ENCODE assay signal across 11 cellular contexts in the genomic region with DNA sequence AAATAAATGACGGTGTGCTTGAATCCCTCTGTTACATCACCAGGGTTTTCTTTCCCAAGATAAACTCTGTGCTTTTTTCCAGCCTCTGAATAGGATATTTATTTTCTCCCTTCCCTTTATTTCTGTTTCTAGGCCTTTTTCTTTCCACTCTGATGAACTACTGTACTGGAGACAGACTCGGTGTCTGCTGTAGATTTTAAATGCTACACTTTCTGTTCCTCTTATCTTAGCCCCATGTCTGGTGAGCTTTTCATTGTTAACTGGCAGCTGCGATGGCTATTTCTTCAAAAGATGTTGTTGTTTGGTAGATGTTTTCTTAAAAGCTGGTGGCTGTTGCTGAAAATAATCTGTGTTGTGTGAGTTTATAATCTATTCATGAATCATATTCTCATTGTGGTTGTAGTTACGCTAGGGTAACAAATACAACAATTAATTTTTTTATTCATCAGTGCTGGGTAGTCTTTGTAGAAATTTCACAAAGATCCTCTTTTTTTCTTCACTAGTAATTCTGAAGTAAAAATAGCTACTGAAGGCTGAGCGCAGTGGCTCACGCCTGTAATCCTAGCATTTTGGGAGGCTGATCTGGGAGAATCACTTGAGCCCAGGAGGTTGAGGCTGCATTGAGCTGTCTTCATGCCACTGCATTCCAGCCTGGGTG. TPM values are rescaled to one million over a fixed set of nuclear protein-coding genes. Genes with fewer than 3 reads are reported as not detected.
DNase-seq lines count a peak whose midpoint lies in the region; ATAC-seq, FAIRE-seq and TF ChIP-seq lines count a peak whose summit lies in the region.
"Had no signal": no experiment of that assay in that cellular context is flagged by ENCODE, and none has a peak within 500 bp of the region (broad histone marks: within the 10 kb centered on the region; RNA-seq: fewer than 3 reads in every experiment).

No MANE protein-coding gene starts in this region.

- H3K79me2 ChIP-seq in GM12878 (ENCODE audit: control insufficient read depth, insufficient read depth, low read length): peaks cover 16% of the 10 kb centered on the region
- H3K79me2 ChIP-seq in PC-9 (ENCODE audit: low read depth): no peaks in the 10 kb centered on the region; the same call in 1 of the 2 replicates

- H3K9me2 ChIP-seq in PC-9 (ENCODE audit: insufficient read depth): no peaks in the 10 kb centered on the region

- peak overlapping the region in 2 of 10 experiments; percentile 13; a peak in 1 of 20 replicates for H3K4me3 ChIP-seq in BLaER1 treated with 17β-estradiol and CSF1 and Interleukin-3, amounts not matched to agents 10 nM and 100 nM
- H3K4me3 ChIP-seq in GM12878 (no peak overlapping the region), PC-9 (no peak overlapping the region)

- no peaks in the 10 kb centered on the region for H3K27me3 ChIP-seq in BLaER1 treated with 17β-estradiol and CSF1 and Interleukin-3, amounts not matched to agents 10 nM and 100 nM
- H3K27me3 ChIP-seq in GM12878 (replicated peaks in 1 of 2; ENCODE audit: control insufficient read depth in 2 of 2, insufficient read depth in 2 of 2, low read length in 1 of 2): no peaks in the 10 kb centered on the region
- no peaks in the 10 kb centered on the region for H3K27me3 ChIP-seq in PC-9 (ENCODE audit: insufficient read depth, low read depth)

- SMC1A ChIA-PET in GM12878 (lab: Charles Lee; ENCODE audit: uncharacterized antibody, unreplicated experiment): interaction anchor here (1.0 to 2.3 kb wide), 10 partner anchors 10 to 110 kb away, joined by 3 to 23 read pairs (median 4); no protein-coding TSS in a partner anchor

- in situ Hi-C loops in GM12878 (cut with MboI): no loop called here

- WGBS in GM12878 (ENCODE audit: insufficient coverage, insufficient replicate concordance, low lambda C conversion rate, missing lambda C conversion rate): 18% methylated on average over 6 of the region's 6 CpGs

- no peak for DNase-seq in GM12878 (ENCODE audit: low read depth, low spot score)
- no peak for DNase-seq in PC-9
- no peak for DNase-seq in NCI-H524 (lab: John Stamatoyannopoulos, UW)
- DNase-seq in occipital lobe (lab: John Stamatoyannopoulos, UW): no peak
- DNase-seq in NCI-H2227 treated with DMSO at 0.1 percent for 48 hours (lab: John Stamatoyannopoulos, UW): no peak
- DNase-seq: activated naive CD4-positive, alpha-beta T cell treated with anti-CD3 and anti-CD28 coated beads for 36 hours; mesenchymal stem cell; NCI-H1105 had no signal

- H2AFZ ChIP-seq in GM12878 (ENCODE audit: control insufficient read depth, low read depth, low read length) (no peak overlapping the region), PC-9 (no peak overlapping the region)

- H4K20me1 ChIP-seq in BLaER1 treated with 17β-estradiol and CSF1 and Interleukin-3, amounts not matched to agents 10 nM and 100 nM: peaks cover 6 to 97% (median 62%) of the 10 kb centered on the region in 11 experiments; a peak in 19 of 22 replicates
- no peaks in the 10 kb centered on the region for H4K20me1 ChIP-seq in GM12878 (ENCODE audit: control insufficient read depth, insufficient read depth)
- H4K20me1 ChIP-seq in PC-9 (ENCODE audit: insufficient read depth): peaks cover 9% of the 10 kb centered on the region; the same call in 1 of the 2 replicates

- H3K4me2 ChIP-seq in BLaER1 treated with 17β-estradiol and CSF1 and Interleukin-3, amounts not matched to agents 10 nM and 100 nM: peak overlapping the region in 10 of 11 experiments; percentile 24 to 88 (median 68); a peak in 18 of 22 replicates
- H3K4me2 ChIP-seq in GM12878 (ENCODE audit: control insufficient read depth, insufficient read depth): peak overlapping the region; percentile 39
- no peak overlapping the region for H3K4me2 ChIP-seq in PC-9

- no peaks in the 10 kb centered on the region for H3F3A ChIP-seq in PC-9 (ENCODE audit: insufficient read depth, low read depth)

- peak; percentile 39 to 47; a peak in 1 of 4 replicates for TF ChIP-seq EP300 in GM12878 (IDR thresholded peaks at IDR 0.05; ENCODE audit: borderline replicate concordance in 1 of 2, control insufficient read depth in 1 of 2, low read depth in 2 of 2, low read length in 2 of 2)

- RAD21 ChIA-PET in GM12878 (lab: Charles Lee; ENCODE audit: unreplicated experiment): interaction anchor here (0.9 to 1.5 kb wide), 9 partner anchors 10 to 67 kb away, joined by 3 to 15 read pairs (median 3); partner anchors contain the start of gene SCAANT1

- POLR2A ChIA-PET in GM12878 (lab: Charles Lee) (interaction anchor here (0.6 to 3.0 kb wide), 5 partner anchors 10 to 90 kb away, joined by 3 to 15 read pairs (median 3); partner anchors contain the start of gene SCAANT1), PC-9 (lab: Charles Lee; ENCODE audit: unreplicated experiment) (no interaction called here)

- intact Hi-C loops in GM12878 (cut with micrococcal nuclease; ENCODE audit: unreplicated experiment) (no loop called here), PC-9 (cut with micrococcal nuclease; ENCODE audit: unreplicated experiment) (no loop called here)

- H3K9ac ChIP-seq in BLaER1 treated with 17β-estradiol and CSF1 and Interleukin-3, amounts not matched to agents 10 nM and 100 nM: peak overlapping the region; percentile 10 to 74 (median 55); a peak in 17 of 22 replicates
- no peak overlapping the region for H3K9ac ChIP-seq in GM12878 (ENCODE audit: control insufficient read depth, insufficient read depth, low read length)

- peaks cover 24 to 84% (median 63%) of the 10 kb centered on the region in 11 experiments for H3K36me3 ChIP-seq in BLaER1 treated with 17β-estradiol and CSF1 and Interleukin-3, amounts not matched to agents 10 nM and 100 nM
- peaks cover 0 to 9% of the 10 kb centered on the region in 2 experiments for H3K36me3 ChIP-seq in GM12878 (ENCODE audit: control insufficient read depth in 2 of 2, insufficient read depth in 2 of 2, low read length in 1 of 2)
- no peaks in the 10 kb centered on the region for H3K36me3 ChIP-seq in PC-9 (ENCODE audit: low read depth)

- FAIRE-seq in GM12878 (lab: Jason Lieb, UNC): peak; percentile 57

- H3K9me3 ChIP-seq in BLaER1 treated with 17β-estradiol and CSF1 and Interleukin-3, amounts not matched to agents 10 nM and 100 nM (replicated peaks in 1 of 11): peaks cover 0 to 5% (median 0%) of the 10 kb centered on the region in 11 experiments; a peak in 2 of 22 replicates
- H3K9me3 ChIP-seq in GM12878 (replicated peaks; ENCODE audit: control insufficient read depth, insufficient read depth, low read length): no peaks in the 10 kb centered on the region
- no peaks in the 10 kb centered on the region for H3K9me3 ChIP-seq in PC-9 (ENCODE audit: insufficient read depth, low read depth)

- no peak for TF ChIP-seq POLR2A in GM12878 (IDR thresholded peaks at IDR 0.05; ENCODE audit: low read depth, low read length)

- no peak for TF ChIP-seq CTCF in GM12878 (IDR thresholded peaks at IDR 0.05 in 2 of 3, conservative IDR thresholded peaks at IDR 0.05 in 1 of 3; ENCODE audit: control insufficient read depth in 2 of 3, extremely low read depth in 1 of 3, insufficient read depth in 1 of 3, low read depth in 3 of 3, low read length in 3 of 3)
- TF ChIP-seq CTCF in PC-9 (conservative IDR thresholded peaks at IDR 0.05): no peak

- CTCF ChIA-PET in GM12878 (lab: Yijun Ruan, JAX) (interaction anchor here (0.6 to 1.9 kb wide), 10 partner anchors 8 to 67 kb away, joined by 3 to 7 read pairs (median 4); partner anchors contain the start of gene SCAANT1), PC-9 (lab: Charles Lee) (no interaction called here)

- H3K27ac ChIP-seq in BLaER1 treated with 17β-estradiol and CSF1 and Interleukin-3, amounts not matched to agents 10 nM and 100 nM: peak overlapping the region; percentile 9 to 86 (median 73); a peak in 20 of 22 replicates
- H3K27ac ChIP-seq in GM12878 (ENCODE audit: control insufficient read depth, insufficient read depth) (no peak overlapping the region; the same call in 1 of the 2 replicates), PC-9 (no peak overlapping the region)

- BruUV-seq in GM12878 (replicated peaks; lab: Mats Ljungman, UMichigan): no TSS peak
- BruUV-seq in PC-9 (replicated peaks; lab: Mats Ljungman, UMichigan): no TSS peak

- TF ChIP-seq RAD21 in GM12878 (IDR thresholded peaks at IDR 0.05; ENCODE audit: insufficient read depth, low read depth, low read length): no peak

- H3K4me1 ChIP-seq in BLaER1 treated with 17β-estradiol and CSF1 and Interleukin-3, amounts not matched to agents 10 nM and 100 nM: peaks cover 35 to 99% (median 66%) of the 10 kb centered on the region in 10 experiments
- H3K4me1 ChIP-seq in GM12878 (ENCODE audit: control insufficient read depth, insufficient read depth, low read length) (peaks cover 26% of the 10 kb centered on the region), PC-9 (replicated peaks; ENCODE audit: insufficient read depth) (no peaks in the 10 kb centered on the region)

- ATAC-seq in GM19467 (IDR thresholded peaks at IDR 0.05; ENCODE audit: unreplicated experiment) (peak; percentile 61), HG03139 (IDR thresholded peaks at IDR 0.05; ENCODE audit: unreplicated experiment) (peak; percentile 71), GM12878 (peak; percentile 86)

TF ChIP-seq in GM12878, 131 proteins besides CTCF, POLR2A, EP300 and RAD21 (continues in another document):
- TF ChIP-seq ZNF622 (IDR thresholded peaks at IDR 0.05) (no peak), IKZF2 (IDR thresholded peaks at IDR 0.05) (peak; percentile 76 to 77)

RNA-seq across cellular contexts. Expression of gene SCAANT1, which starts 15.6 kb away (rescaled TPM):
- total RNA-seq in GM12878 (2013; cell fraction: nucleolus; rRNA removed): not detected in 2 replicates
- total RNA-seq in GM12878 (2014; rRNA removed) (2.1 TPM in 1 of 2 replicates, not detected in the other), GM12878 (2014; rRNA removed; fragmentation: Illumina TruSeq; extraction: Trizol) (2.4 TPM in 1 of 2 replicates, not detected in the other), GM12878 (2021) (1.5 and 1.7 TPM in 2 replicates), PC-9 (2021) (not detected in 2 replicates), occipital lobe (not detected)
- not detected for polyA plus RNA-seq in GM12878 (2011; ENCODE audit: low read depth)
- polyA plus RNA-seq in GM12878 (2011; rRNA removed) (1.7 TPM in 1 of 2 replicates, not detected in the other), GM12878 (2014; fragmentation: Illumina TruSeq; extraction: Trizol) (not detected in 2 replicates), GM12878 (2014; fragmentation: Nextera tagmentation; extraction: Ambion mirVana) (under 1 TPM in 1 of 2 experiments, not detected in 1; 0.60 TPM), GM12878 (2014; rRNA removed) (not detected in 2 replicates), GM12878 (2016; fragmentation: Nextera tagmentation; extraction: Ambion mirVana) (under 1 TPM; 0.95 TPM)
- polyA plus RNA-seq in GM12878 (2011; cell fraction: cytosol; rRNA removed): not detected in 2 replicates
- polyA plus RNA-seq in GM12878 (2011; cell fraction: nucleus; rRNA removed): not detected in 2 replicates
- 3.2 TPM in 1 of 2 replicates, not detected in the other for polyA plus RNA-seq in GM12878 (2012)
- not detected in 2 replicates for polyA minus RNA-seq in GM12878 (2011; rRNA and poly(A)+ RNA removed)
- not detected in 2 replicates for polyA minus RNA-seq in GM12878 (2011; cell fraction: cytosol; rRNA and poly(A)+ RNA removed)
- not detected in 2 replicates for polyA minus RNA-seq in GM12878 (2011; cell fraction: nucleus; rRNA and poly(A)+ RNA removed)
- total RNA-seq: activated naive CD4-positive, alpha-beta T cell treated with anti-CD3 and anti-CD28 coated beads for 36 hours had no signal

Comparison
In these comparisons a context has a peak if more than half of its experiments do, and no peak if none do; other contexts are left out.
1. H3K27ac ChIP-seq: peak in BLaER1 treated with 17β-estradiol and CSF1 and Interleukin-3, amounts not matched to agents 10 nM and 100 nM (11 of 11); none in GM12878 (single experiment) and PC-9 (single experiment).
2. Peak in every context shown above with its lines, with median percentiles within 50 percentile points of each other: ATAC-seq.